Comparison of ENCODE assay signal across 1 cellular context in genomic region chr16:3961449-3961849, GRCh38.
TF ChIP-seq lines count a peak whose summit lies in the region.

No MANE protein-coding gene starts in this region.

TF ChIP-seq in GM23338, 12 proteins besides CTCF, POLR2A, EP300 and RAD21 (continued from another document):
- TF ChIP-seq JUNB (IDR thresholded peaks at IDR 0.05; ENCODE audit: unreplicated experiment) (no peak), STAT1 (IDR thresholded peaks at IDR 0.05; ENCODE audit: unreplicated experiment) (no peak), POLR2AphosphoS5 (IDR thresholded peaks at IDR 0.05; ENCODE audit: low read depth) (no peak), CREB1 (CRISPR knock-in tag; IDR thresholded peaks at IDR 0.05; ENCODE audit: low read depth) (no peak)
